ENCODE assay signal across 11 cellular contexts in the genomic region with DNA sequence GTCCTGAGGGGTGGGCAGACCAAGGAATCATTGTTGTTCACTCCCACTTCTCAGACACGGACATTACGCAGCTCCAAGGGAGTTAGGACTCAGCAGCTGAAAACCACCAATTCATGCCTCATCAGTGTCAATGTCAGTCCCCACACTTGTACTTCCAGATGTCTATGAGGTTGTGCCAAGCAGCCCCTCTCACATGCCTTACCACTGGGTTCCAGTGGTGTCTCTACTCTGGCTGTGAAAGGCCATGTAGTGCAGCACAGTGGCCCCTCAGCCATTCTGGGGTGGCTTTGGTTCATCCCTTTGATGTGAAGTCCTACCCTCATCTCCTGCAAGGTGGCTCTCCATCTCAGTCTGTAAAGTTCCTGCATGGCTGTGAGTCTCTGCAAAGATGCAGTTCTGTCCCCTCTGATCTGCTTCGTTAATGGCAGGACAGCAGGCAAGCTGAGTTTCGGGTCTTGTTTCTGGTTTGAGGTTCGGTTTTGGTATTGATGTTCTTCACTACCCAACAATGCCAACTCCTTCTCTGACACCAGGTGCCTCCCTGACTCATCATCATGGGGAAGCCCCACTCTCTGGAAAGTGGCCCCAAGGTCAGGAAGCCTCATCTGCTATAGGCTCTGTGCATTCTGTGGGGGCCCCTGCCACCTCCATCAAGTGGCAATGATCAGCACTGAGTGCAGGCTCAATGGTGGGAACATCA. TPM values are rescaled to one million over a fixed set of nuclear protein-coding genes. Genes with fewer than 3 reads are reported as not detected.
DNase-seq lines count a peak whose midpoint lies in the region; ATAC-seq lines count a peak whose summit lies in the region.
"Had no signal": no experiment of that assay in that cellular context is flagged by ENCODE, and none has a peak within 500 bp of the region (broad histone marks: within the 10 kb centered on the region; RNA-seq: fewer than 3 reads in every experiment).

No MANE protein-coding gene starts in this region.

- no peak overlapping the region for H3K27ac ChIP-seq in caudate nucleus (ENCODE audit: low read depth, low read length)

- H3K4me1 Mint-ChIP-seq in T-helper 17 cell: peaks cover 50% of the 10 kb centered on the region

- H3K27ac Mint-ChIP-seq in T-helper 17 cell: peak overlapping the region; percentile 63

- H3K9me3 ChIP-seq in T-helper 17 cell (ENCODE audit: control insufficient read depth, low read length, poor library complexity, severe bottlenecking): no peaks in the 10 kb centered on the region
- H3K9me3 ChIP-seq: mucosa of descending colon had no signal

- ATAC-seq in GM18499 (IDR thresholded peaks at IDR 0.05; ENCODE audit: insufficient read depth, unreplicated experiment) (peak; percentile 38), T-helper 17 cell (peak; percentile 65), HG03135 (IDR thresholded peaks at IDR 0.05; ENCODE audit: unreplicated experiment) (no peak)
- ATAC-seq: mucosa of descending colon had no signal

- no peaks in the 10 kb centered on the region for H3K27me3 Mint-ChIP-seq in T-helper 17 cell

- DNase-seq in T-helper 17 cell: peak in 1 of 3 donors; percentile 31
- DNase-seq in activated effector memory CD4-positive, alpha-beta T cell treated with Interleukin-2 at 50 U/mL for 16 hours: peak; percentile 20
- peak; percentile 74 for DNase-seq in stimulated activated CD4-positive, alpha-beta T cell treated with anti-CD3 and anti-CD28 coated beads, Interleukin-4, amount 100 ng/mL, for 1 hour
- no peak for DNase-seq in NCI-H526 treated with DMSO at 0.1 percent for 48 hours (lab: John Stamatoyannopoulos, UW)
- DNase-seq in caudate nucleus (lab: John Stamatoyannopoulos, UW): no peak
- no peak for DNase-seq in GM19240 (ENCODE audit: insufficient read length, low spot score)
- DNase-seq: mucosa of descending colon, MV-4-11, SHP77 had no signal

- peak overlapping the region; percentile 13 for H3K4me3 Mint-ChIP-seq in T-helper 17 cell

- peaks cover 2% of the 10 kb centered on the region for H3K36me3 Mint-ChIP-seq in T-helper 17 cell (ENCODE audit: low read depth)

RNA-seq across cellular contexts. Expression of a gene that starts 14.0 kb away (rescaled TPM):
- 1 to 10 TPM; 1.9 to 2.6 TPM for total RNA-seq in T-helper 17 cell

RNA-seq across cellular contexts. Expression of a gene that starts 59.1 kb away (rescaled TPM):
- not detected for total RNA-seq in T-helper 17 cell

Comparison
In these comparisons a context has a peak if more than half of its experiments do, and no peak if none do; other contexts are left out.
1. DNase-seq: peak in activated effector memory CD4-positive, alpha-beta T cell treated with Interleukin-2 at 50 U/mL for 16 hours (single experiment) and stimulated activated CD4-positive, alpha-beta T cell treated with anti-CD3 and anti-CD28 coated beads, Interleukin-4, amount 100 ng/mL, for 1 hour (single experiment); none in NCI-H526 treated with DMSO at 0.1 percent for 48 hours (single experiment), caudate nucleus (0 of 61) and GM19240 (single experiment).